ENCODE assay signal across 8 cellular contexts in genomic region chr10:93893646-93894515, GRCh38. TPM values are rescaled to one million over a fixed set of nuclear protein-coding genes. Genes with fewer than 3 reads are reported as not detected.
DNase-seq lines count a peak whose midpoint lies in the region; ATAC-seq and TF ChIP-seq lines count a peak whose summit lies in the region.

SLC35G1 (plus strand) TSS chr10:93893978; CDS start chr10:93894034, 56 bp downstream.

- peak within 1 kb of the TSS; percentile 63 for H3K23ac ChIP-seq in IMR-90 (ENCODE audit: low read depth, low read length)

- peak within 1 kb of the TSS; percentile 87 for H3K9ac ChIP-seq in IMR-90 (ENCODE audit: low read depth, low read length)

- dilution Hi-C loops in IMR-90 (cut with HindIII; ENCODE audit: low sequenced_read_pairs, unreplicated experiment) = no loop called here

- H3K4me1 ChIP-seq in DOHH2 (ENCODE audit: control insufficient read depth, low read length) (peaks cover 24% of the 10 kb centered on the region), IMR-90 (ENCODE audit: control insufficient read depth, insufficient read depth, low read length) (peaks cover 5% of the 10 kb centered on the region; the same call in 1 of the 2 replicates), thoracic aorta (ENCODE audit: control insufficient read depth in 1 of 2, low read depth in 2 of 2) (peaks cover 0 to 6% of the 10 kb centered on the region in 2 donors)

- DNase-seq in IMR-90 (peak; percentile 54), SHP77 treated with DMSO at 0.1 percent for 48 hours (lab: John Stamatoyannopoulos, UW) (peak; percentile 51), globus pallidus (ENCODE audit: low spot score) (peak; percentile 68), omental fat pad (ENCODE audit: low spot score) (no peak), thoracic aorta (ENCODE audit: low spot score) (no peak)
- peak; percentile 51 for DNase-seq in activated gamma-delta T cell treated with anti-CD3 and anti-CD28 coated beads, Interleukin-2, amount 50 U/mL, for 16 hours (ENCODE audit: low read depth)

- 0 out of 2 replicates have a peak, but pooled peaks cover 2% of the 10 kb centered on the region for H3K27me3 ChIP-seq in DOHH2 (ENCODE audit: control insufficient read depth, low read length)
- peaks cover 8% of the 10 kb centered on the region for H3K27me3 ChIP-seq in IMR-90 (ENCODE audit: control insufficient read depth, insufficient read depth, low read length)
- H3K27me3 ChIP-seq in thoracic aorta (replicated peaks; ENCODE audit: insufficient read depth) = no peaks in the 10 kb centered on the region

- peak within 1 kb of the TSS; percentile 91 to 99 for H4K8ac ChIP-seq in IMR-90 (ENCODE audit: low read depth in 2 of 2, low read length in 2 of 2)

- H3K9me3 ChIP-seq in DOHH2 (ENCODE audit: control insufficient read depth, insufficient read depth, low read length) = no peaks in the 10 kb centered on the region
- H3K9me3 ChIP-seq in IMR-90 (ENCODE audit: control insufficient read depth, insufficient read depth, low read length) = no peaks in the 10 kb centered on the region
- H3K9me3 ChIP-seq in thoracic aorta = no peaks in the 10 kb centered on the region

- H3K9me2 ChIP-seq in DOHH2 (replicated peaks; ENCODE audit: control insufficient read depth, low read length) = no peaks in the 10 kb centered on the region

- ATAC-seq in GM21576 (IDR thresholded peaks at IDR 0.05; ENCODE audit: unreplicated experiment) (peak; percentile 89), IMR-90 (ENCODE audit: low read depth) (peak; percentile 97), omental fat pad (ENCODE audit: low FRiP score) (peak; percentile 92), thoracic aorta (ENCODE audit: insufficient number of reproducible peaks, low FRiP score, low read depth) (peak; percentile 73)

- H3K27ac ChIP-seq in DOHH2 (ENCODE audit: low read depth, low read length) (no peak within 1 kb of the TSS), IMR-90 (ENCODE audit: insufficient read depth, low read length) (peak within 1 kb of the TSS; percentile 73), thoracic aorta (no peak within 1 kb of the TSS)

- H3K9me1 ChIP-seq in IMR-90 (ENCODE audit: insufficient read depth, low read length) = no peaks in the 10 kb centered on the region

- H3K4me2 ChIP-seq in DOHH2 (ENCODE audit: low read length) = peak within 1 kb of the TSS; percentile 90
- peak within 1 kb of the TSS; percentile 88 for H3K4me2 ChIP-seq in IMR-90 (ENCODE audit: low read depth, low read length)

- H2AK9ac ChIP-seq in IMR-90 (replicated peaks; ENCODE audit: low read depth, low read length, poor library complexity) = peak within 1 kb of the TSS; percentile 56

- no peaks in the 10 kb centered on the region for H3F3A ChIP-seq in DOHH2 (ENCODE audit: control insufficient read depth, insufficient read depth)

- H3K18ac ChIP-seq in IMR-90 (ENCODE audit: low read depth, low read length) = peak within 1 kb of the TSS; percentile 86

- peak within 1 kb of the TSS; percentile 55 for H2BK5ac ChIP-seq in IMR-90 (ENCODE audit: low read depth, low read length, poor library complexity, severe bottlenecking)

- peak; percentile 43; the same call in 1 of the 2 replicates for TF ChIP-seq POLR2A in IMR-90 (IDR thresholded peaks at IDR 0.05; ENCODE audit: low read depth, low read length)

- H4K20me1 ChIP-seq in DOHH2 (ENCODE audit: control insufficient read depth, insufficient read depth, low read depth, low read length) = no peaks in the 10 kb centered on the region
- no peaks in the 10 kb centered on the region for H4K20me1 ChIP-seq in IMR-90 (ENCODE audit: insufficient read depth, low read length)

- intact Hi-C loops in IMR-90 (cut with micrococcal nuclease) = no loop called here

- peak within 1 kb of the TSS; percentile 88 for H3K4me3 ChIP-seq in DOHH2 (ENCODE audit: low read length)
- peak within 1 kb of the TSS; percentile 72 for H3K4me3 ChIP-seq in IMR-90 (ENCODE audit: insufficient read depth, low read depth, low read length)
- H3K4me3 ChIP-seq in thoracic aorta = peak within 1 kb of the TSS; percentile 73

- peak within 1 kb of the TSS; percentile 35 for H3K56ac ChIP-seq in IMR-90 (ENCODE audit: extremely low read depth, insufficient read depth, low read length)

- peaks cover 5 to 15% of the 10 kb centered on the region in 2 experiments; a peak in 2 of 4 replicates for H3K79me1 ChIP-seq in IMR-90 (ENCODE audit: low read depth in 1 of 2, low read length in 2 of 2)

- in situ Hi-C loops in IMR-90 (cut with MboI; ENCODE audit: low sequenced_read_pairs) = no loop called here

- 0 out of 2 replicates have a peak within 1 kb of the TSS, but pooled peaks have one; percentile 16 for H2BK20ac ChIP-seq in IMR-90 (ENCODE audit: low read depth, low read length)

- no peak within 1 kb of the TSS for H2AK5ac ChIP-seq in IMR-90 (ENCODE audit: low read depth, low read length)

- H4K5ac ChIP-seq in IMR-90 (ENCODE audit: low read depth, low read length) = peak within 1 kb of the TSS; percentile 94

- peak within 1 kb of the TSS; percentile 72 for H3K14ac ChIP-seq in IMR-90 (replicated peaks; ENCODE audit: low read depth, low read length)

- H2AFZ ChIP-seq in IMR-90 (replicated peaks; ENCODE audit: low read length, poor library complexity) = peak within 1 kb of the TSS; percentile 99

- no peaks in the 10 kb centered on the region; the same call in 1 of the 2 replicates for H3K36me3 ChIP-seq in DOHH2 (ENCODE audit: control insufficient read depth, low read length)
- no peaks in the 10 kb centered on the region for H3K36me3 ChIP-seq in IMR-90 (ENCODE audit: control insufficient read depth, insufficient read depth, low read length)
- H3K36me3 ChIP-seq in thoracic aorta = no peaks in the 10 kb centered on the region

- no TSS peak for BruUV-seq in IMR-90 (replicated peaks; lab: Mats Ljungman, UMichigan)

- peak within 1 kb of the TSS; percentile 96 for H4K91ac ChIP-seq in IMR-90 (ENCODE audit: insufficient read depth, low read depth, low read length)

- H2BK120ac ChIP-seq in IMR-90 (ENCODE audit: low read depth, low read length) = peak within 1 kb of the TSS; percentile 85

- CTCF ChIA-PET in IMR-90 (lab: Yijun Ruan, JAX) = interaction anchor here (0.6 kb wide), 1 partner anchor 550 kb away, joined by 3 read pairs; no protein-coding TSS in a partner anchor

- peak within 1 kb of the TSS; percentile 69; the same call in 2 of the 3 replicates for H2BK15ac ChIP-seq in IMR-90 (ENCODE audit: low read depth, low read length)

- H3K79me2 ChIP-seq in DOHH2 (ENCODE audit: control insufficient read depth, low read length) = peaks cover 14% of the 10 kb centered on the region

- POLR2A ChIA-PET in IMR-90 (lab: Charles Lee; ENCODE audit: unreplicated experiment) = interaction anchor here (0.5 to 0.6 kb wide), 2 partner anchors 10 kb away, joined by 3 read pairs; no protein-coding TSS in a partner anchor

- H3K4ac ChIP-seq in IMR-90 (ENCODE audit: low read depth, low read length) = peak within 1 kb of the TSS; percentile 89

- WGBS in IMR-90 (ENCODE audit: extremely low coverage in 2 of 2, insufficient read length in 1 of 2), 2 experiments = 1% methylated on average over 50 of the region's 82 CpGs; no CpG with 5 or more reads in 1 of the 2 experiments

- TF ChIP-seq CTCF in DOHH2 (IDR thresholded peaks at IDR 0.05; ENCODE audit: low read depth, low read length, poor library complexity, severe bottlenecking) (no peak), IMR-90 (conservative IDR thresholded peaks at IDR 0.05; ENCODE audit: low read depth, low read length) (no peak), omental fat pad (IDR thresholded peaks at IDR 0.05) (no peak), thoracic aorta (IDR thresholded peaks at IDR 0.05) (no peak)

- 0 out of 2 replicates have a peak, but pooled peaks have one; percentile 1 for TF ChIP-seq RAD21 in IMR-90 (IDR thresholded peaks at IDR 0.05; ENCODE audit: low read length)

TF ChIP-seq in IMR-90, 13 proteins besides CTCF, POLR2A, EP300 and RAD21:
- TF ChIP-seq MAZ (IDR thresholded peaks at IDR 0.05; ENCODE audit: borderline replicate concordance, low read depth, low read length) (no peak), FOS (IDR thresholded peaks at IDR 0.05; ENCODE audit: low read depth, low read length) (no peak), MXI1 (IDR thresholded peaks at IDR 0.05; ENCODE audit: borderline replicate concordance, low read depth, low read length) (peak; percentile 56; the same call in 1 of the 2 replicates)

RNA-seq across cellular contexts. Expression of gene SLC35G1, which starts in this region (rescaled TPM):
- total RNA-seq in IMR-90 (2012; rRNA removed) = 2.7 and 3.9 TPM in 2 replicates
- polyA plus RNA-seq in IMR-90 (2012; rRNA removed) = 2.6 and 3.7 TPM in 2 replicates
- 0.99 and 1.1 TPM in 2 replicates for polyA plus RNA-seq in IMR-90 (2012; cell fraction: cytosol; rRNA removed)
- polyA plus RNA-seq in IMR-90 (2012; cell fraction: nucleus; rRNA removed; ENCODE audit: low replicate concordance) = 1.3 and 3.4 TPM in 2 replicates
- total RNA-seq in omental fat pad = 1 to 10 TPM; 3.5 to 5.7 (median 4.6) TPM
- total RNA-seq in thoracic aorta = 10 to 100 TPM in 1 of 2 donors, under 1 TPM in 1; 0.68 to 10.0 TPM

Comparison
In these comparisons a context has a peak if more than half of its experiments do, and no peak if none do; other contexts are left out.
1. DNase-seq: peak in IMR-90 (single experiment), SHP77 treated with DMSO at 0.1 percent for 48 hours (single experiment), activated gamma-delta T cell treated with anti-CD3 and anti-CD28 coated beads, Interleukin-2, amount 50 U/mL, for 16 hours (single experiment) and globus pallidus (single experiment); none in omental fat pad (single experiment) and thoracic aorta (single experiment).
2. Peak in every context shown above with its lines, with median percentiles within 50 percentile points of each other: H3K4me3 ChIP-seq and ATAC-seq.